8 cellular contexts compared by ENCODE assay signal in genomic region chr17:64492481-64493109, GRCh38. TPM values are rescaled to one million over a fixed set of nuclear protein-coding genes. Genes with fewer than 3 reads are reported as not detected.
DNase-seq lines count a peak whose midpoint lies in the region; ATAC-seq, FAIRE-seq and TF ChIP-seq lines count a peak whose summit lies in the region.

No MANE protein-coding gene starts in this region.

- peak; percentile 48 for TF ChIP-seq CTCF in A549 (IDR thresholded peaks at IDR 0.05)
- peak; percentile 22 for TF ChIP-seq CTCF in GM12865 (IDR thresholded peaks at IDR 0.05; ENCODE audit: insufficient read depth, low read depth, low read length, missing control alignments)
- peak; percentile 18; the same call in 1 of the 2 replicates for TF ChIP-seq CTCF in WI38 (IDR thresholded peaks at IDR 0.05; ENCODE audit: low read depth, low read length)
- peak; percentile 43 to 60 (median 50) for TF ChIP-seq CTCF in gastroesophageal sphincter (IDR thresholded peaks at IDR 0.05)

- ATAC-seq in A549 (no peak), gastroesophageal sphincter (no peak), GM18870 (IDR thresholded peaks at IDR 0.05; ENCODE audit: unreplicated experiment) (no peak), HG03097 (IDR thresholded peaks at IDR 0.05; ENCODE audit: low FRiP score, unreplicated experiment) (no peak)
- ATAC-seq in activated CD4-positive, CD25-positive, alpha-beta regulatory T cell treated with anti-CD3 and anti-CD28 coated beads, Interleukin-2, amount 50 U/mL, for 24 hours = no peak

- TF ChIP-seq POLR2A in A549 (IDR thresholded peaks at IDR 0.05; ENCODE audit: low read length) (no peak), gastroesophageal sphincter (IDR thresholded peaks at IDR 0.05) (no peak)

- H3K4me3 ChIP-seq in A549 (no peak overlapping the region), GM12865 (ENCODE audit: low read depth, low read length) (no peak overlapping the region), WI38 (ENCODE audit: low read depth, low read length) (no peak overlapping the region), gastroesophageal sphincter (no peak overlapping the region)

- no peaks in the 10 kb centered on the region for H3K27me3 ChIP-seq in gastroesophageal sphincter

- H3K27ac ChIP-seq in A549 = no peak overlapping the region
- H3K27ac ChIP-seq in gastroesophageal sphincter = no peak overlapping the region

- 67% methylated on average over 6 of the region's 6 CpGs for WGBS in A549 (ENCODE audit: missing lambda C conversion rate)
- WGBS in gastroesophageal sphincter (ENCODE audit: low coverage in 1 of 2), 2 donors = 72 to 75% methylated on average over 6 of the region's 6 CpGs

- no peak for FAIRE-seq in A549 (lab: Jason Lieb, UNC)

- peaks cover 30% of the 10 kb centered on the region for H3K4me1 ChIP-seq in A549
- H3K4me1 ChIP-seq in gastroesophageal sphincter = peaks cover 3 to 43% (median 14%) of the 10 kb centered on the region in 3 donors

- no peaks in the 10 kb centered on the region for H3K9me3 ChIP-seq in A549
- no peaks in the 10 kb centered on the region for H3K9me3 ChIP-seq in gastroesophageal sphincter

- TF ChIP-seq EP300 in A549 (IDR thresholded peaks at IDR 0.05) (no peak), gastroesophageal sphincter (IDR thresholded peaks at IDR 0.05) (no peak)

- DNase-seq in A549 (ENCODE audit: low read depth in 1 of 2, low spot score in 1 of 2) = peak in 1 of 2 experiments; percentile 48
- DNase-seq in GM12865 (ENCODE audit: low read depth) = peak; percentile 45
- DNase-seq in NCI-H146 treated with DMSO at 0.1 percent for 48 hours (lab: John Stamatoyannopoulos, UW; ENCODE audit: unreplicated experiment) = no peak

- H3K4me2 ChIP-seq in A549 = no peak overlapping the region; the same call in 2 of the 3 replicates

- CTCF ChIA-PET in A549 (lab: Yijun Ruan, JAX) = interaction anchor here (0.8 to 12.8 kb wide), 14 partner anchors 8 to 189 kb away, joined by 3 to 300 read pairs (median 6); no protein-coding TSS in a partner anchor

- 0 out of 5 replicates have a peak, but pooled peaks of 1 of the 2 experiments have one; percentile 1 for TF ChIP-seq RAD21 in A549 (conservative IDR thresholded peaks at IDR 0.05 in 1 of 2, IDR thresholded peaks at IDR 0.05 in 1 of 2)

- POLR2A ChIA-PET in A549 (lab: Yijun Ruan, JAX) = interaction anchor here (2.7 kb wide), 1 partner anchor 14 kb away, joined by 26 read pairs; the partner anchor contains the start of genes CEP95 and DDX5

- H3K36me3 ChIP-seq in gastroesophageal sphincter = peaks cover 2 to 57% of the 10 kb centered on the region in 2 donors

TF ChIP-seq in A549, 52 proteins besides CTCF, POLR2A, EP300 and RAD21:
- TF ChIP-seq CEBPB (IDR thresholded peaks at IDR 0.05) (peak; percentile 65 to 89; a peak in 3 of 4 replicates), EHF (CRISPR knock-in tag; IDR thresholded peaks at IDR 0.05) (no peak)

RNA-seq across cellular contexts. Expression of gene POLG2, which starts 4.3 kb away (rescaled TPM):
- polyA plus RNA-seq in A549 (2011; rRNA removed) = 28.8 and 31.3 TPM in 2 replicates
- 10.1 and 12.4 TPM in 2 replicates for polyA plus RNA-seq in A549 (2012; cell fraction: cytosol; rRNA removed)
- polyA plus RNA-seq in A549 (2012; cell fraction: nucleus; rRNA removed) = 15.9 and 26.1 TPM in 2 replicates
- 26.3 to 28.5 TPM (median 27.4 TPM) in 3 replicates for polyA plus RNA-seq in A549 (2017; fragmentation: RNase III; extraction: RNeasy Plus Mini Kit Qiagen cat#74134 plus additional on column Dnase treatment)
- 20.4 and 23.0 TPM in 2 replicates for polyA minus RNA-seq in A549 (2011; rRNA and poly(A)+ RNA removed)
- 10 to 100 TPM in 1 of 4 donors, 1 to 10 TPM in 3; 1.4 to 12.6 (median 6.6) TPM for total RNA-seq in gastroesophageal sphincter

RNA-seq across cellular contexts. Expression of gene DDX5, which starts 13.5 kb away (rescaled TPM):
- polyA plus RNA-seq in A549 (2011; rRNA removed) (811 and 1,011 TPM in 2 replicates), A549 (2017; fragmentation: RNase III; extraction: RNeasy Plus Mini Kit Qiagen cat#74134 plus additional on column Dnase treatment) (748 to 886 TPM (median 841 TPM) in 3 replicates)
- polyA plus RNA-seq in A549 (2012; cell fraction: cytosol; rRNA removed) = 724 and 844 TPM in 2 replicates
- polyA plus RNA-seq in A549 (2012; cell fraction: nucleus; rRNA removed) = 1,855 and 3,100 TPM in 2 replicates
- 739 and 935 TPM in 2 replicates for polyA minus RNA-seq in A549 (2011; rRNA and poly(A)+ RNA removed)
- total RNA-seq in gastroesophageal sphincter = 100 to 1,000 TPM; 585 to 908 (median 632) TPM

RNA-seq across cellular contexts. Expression of gene CEP95, which starts 14.2 kb away (rescaled TPM):
- polyA plus RNA-seq in A549 (2011; rRNA removed) (53.5 and 73.0 TPM in 2 replicates), A549 (2017; fragmentation: RNase III; extraction: RNeasy Plus Mini Kit Qiagen cat#74134 plus additional on column Dnase treatment) (30.0 to 35.0 TPM (median 32.3 TPM) in 3 replicates)
- polyA plus RNA-seq in A549 (2012; cell fraction: cytosol; rRNA removed) = 14.6 and 17.7 TPM in 2 replicates
- polyA plus RNA-seq in A549 (2012; cell fraction: nucleus; rRNA removed) = 30.0 and 34.6 TPM in 2 replicates
- polyA minus RNA-seq in A549 (2011; rRNA and poly(A)+ RNA removed) = 22.1 and 27.0 TPM in 2 replicates
- total RNA-seq in gastroesophageal sphincter = 10 to 100 TPM; 18.6 to 52.0 (median 33.2) TPM

RNA-seq across cellular contexts. Expression of gene MILR1, which starts 43.7 kb away (rescaled TPM):
- polyA plus RNA-seq in A549 (2011; rRNA removed) (12.2 and 12.8 TPM in 2 replicates), A549 (2017; fragmentation: RNase III; extraction: RNeasy Plus Mini Kit Qiagen cat#74134 plus additional on column Dnase treatment) (1.6 to 3.0 TPM (median 2.3 TPM) in 3 replicates)
- polyA plus RNA-seq in A549 (2012; cell fraction: cytosol; rRNA removed) = 1.3 TPM in 2 replicates
- 0.41 and 1.1 TPM in 2 replicates for polyA plus RNA-seq in A549 (2012; cell fraction: nucleus; rRNA removed)
- polyA minus RNA-seq in A549 (2011; rRNA and poly(A)+ RNA removed) = 8.4 and 10.9 TPM in 2 replicates
- total RNA-seq in gastroesophageal sphincter = 10 to 100 TPM in 1 of 4 donors, 1 to 10 TPM in 2, not detected in 1; 3.5 to 10.1 (median 7.3) TPM
